In genomic region chr7:2109936-2110585, GRCh38 we compare ENCODE assay signal across 8 cellular contexts.
DNase-seq lines count a peak whose midpoint lies in the region; ATAC-seq lines count a peak whose summit lies in the region.

No MANE protein-coding gene starts in this region.

- peaks cover 3% of the 10 kb centered on the region for H3K36me3 Mint-ChIP-seq in memory B cell

- peak overlapping the region; percentile 57 for H3K4me3 Mint-ChIP-seq in memory B cell
- H3K4me3 Mint-ChIP-seq in stimulated activated naive CD8-positive, alpha-beta T cell treated with anti-CD3 and anti-CD28 coated beads, Interleukin-15, amount 100 ng/mL, for 72 hours = peak overlapping the region in 1 of 2 donors; percentile 69

- H3K27me3 Mint-ChIP-seq in memory B cell = no peaks in the 10 kb centered on the region
- no peaks in the 10 kb centered on the region for H3K27me3 Mint-ChIP-seq in stimulated activated naive CD8-positive, alpha-beta T cell treated with anti-CD3 and anti-CD28 coated beads, Interleukin-15, amount 100 ng/mL, for 72 hours

- H3K4me1 Mint-ChIP-seq in memory B cell = peaks cover 31% of the 10 kb centered on the region
- peaks cover 59% of the 10 kb centered on the region for H3K4me1 Mint-ChIP-seq in stimulated activated naive CD8-positive, alpha-beta T cell treated with anti-CD3 and anti-CD28 coated beads, Interleukin-15, amount 100 ng/mL, for 72 hours

- DNase-seq in activated CD4-positive, alpha-beta T cell treated with anti-CD3 and anti-CD28 coated beads for 1 hour = peak; percentile 19
- DNase-seq in activated CD4-positive, alpha-beta T cell treated with anti-CD3 and anti-CD28 coated beads, Interleukin-2, amount 50 U/mL, for 1 hour = no peak
- peak; percentile 96 for DNase-seq in RPMI7951 (ENCODE audit: low read depth)
- peak; percentile 78 for DNase-seq in amniotic stem cell (lab: John Stamatoyannopoulos, UW)
- DNase-seq in memory B cell (ENCODE audit: low spot score in 2 of 2) = peak in 1 of 2 donors; percentile 53
- DNase-seq in stimulated activated naive CD8-positive, alpha-beta T cell treated with anti-CD3 and anti-CD28 coated beads, Interleukin-15, amount 100 ng/mL, for 72 hours = peak; percentile 34 to 77

- H3K9me3 Mint-ChIP-seq in memory B cell = no peaks in the 10 kb centered on the region
- H3K9me3 Mint-ChIP-seq in stimulated activated naive CD8-positive, alpha-beta T cell treated with anti-CD3 and anti-CD28 coated beads, Interleukin-15, amount 100 ng/mL, for 72 hours = no peaks in the 10 kb centered on the region

- H3K27ac Mint-ChIP-seq in memory B cell = peak overlapping the region; percentile 85
- peak overlapping the region in 1 of 2 donors; percentile 28 for H3K27ac Mint-ChIP-seq in stimulated activated naive CD8-positive, alpha-beta T cell treated with anti-CD3 and anti-CD28 coated beads, Interleukin-15, amount 100 ng/mL, for 72 hours

- ATAC-seq in memory B cell (ENCODE audit: low read depth) = peak; percentile 86
- peak; percentile 92 for ATAC-seq in stimulated activated naive CD8-positive, alpha-beta T cell treated with anti-CD3 and anti-CD28 coated beads, Interleukin-15, amount 100 ng/mL, for 72 hours
- no peak for ATAC-seq in HG03175 (IDR thresholded peaks at IDR 0.05; ENCODE audit: unreplicated experiment)
- no peak for ATAC-seq in HG02571 (IDR thresholded peaks at IDR 0.05; ENCODE audit: unreplicated experiment)

Comparison
In these comparisons a context has a peak if more than half of its experiments do, and no peak if none do; other contexts are left out.
1. ATAC-seq: peak in memory B cell (single experiment) and stimulated activated naive CD8-positive, alpha-beta T cell treated with anti-CD3 and anti-CD28 coated beads, Interleukin-15, amount 100 ng/mL, for 72 hours (single experiment); none in HG03175 (single experiment) and HG02571 (single experiment).